In the genomic region with DNA sequence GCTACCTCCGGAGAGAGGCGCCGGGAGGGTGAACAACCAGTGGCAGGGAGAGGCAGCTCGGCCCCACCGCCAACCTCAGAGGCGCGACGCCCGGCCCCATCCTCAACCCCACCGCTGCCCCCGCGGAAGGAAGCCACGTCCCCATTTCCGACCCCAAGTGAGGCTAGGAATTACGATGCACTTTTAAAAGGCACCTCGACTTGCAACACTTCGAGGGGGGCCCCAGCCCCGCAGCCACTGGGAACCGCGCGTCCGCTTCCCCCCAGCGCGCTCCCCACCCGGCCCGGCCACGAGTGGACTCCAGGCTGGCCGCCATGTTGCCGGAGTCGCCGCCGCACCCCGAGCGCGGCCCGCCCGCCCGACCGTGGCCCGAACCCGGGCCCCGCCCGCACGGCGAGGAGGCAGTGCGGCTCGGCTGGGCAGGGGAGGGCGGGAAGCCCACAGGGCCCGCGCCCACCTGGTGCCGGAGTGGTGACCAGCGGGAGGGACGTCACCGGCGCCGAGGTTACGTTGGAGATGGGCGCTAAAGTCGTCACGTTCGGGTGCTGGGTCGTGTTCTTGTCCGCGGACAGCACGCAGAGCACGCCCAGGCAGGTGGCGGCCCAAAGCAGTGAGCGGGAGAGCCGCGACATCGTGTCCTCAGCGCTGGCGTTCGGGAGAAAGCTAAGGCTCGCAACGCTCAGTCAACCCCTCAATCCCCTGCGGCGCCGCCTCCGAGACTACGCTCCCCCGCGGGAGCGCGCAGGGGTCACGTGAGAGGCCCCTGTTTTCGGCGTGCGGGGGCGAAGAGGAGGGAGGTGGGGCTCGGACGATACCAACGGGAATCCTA, we compare ENCODE assay signal across 8 cellular contexts. TPM values are rescaled to one million over a fixed set of nuclear protein-coding genes. Genes with fewer than 3 reads are reported as not detected.
DNase-seq lines count a peak whose midpoint lies in the region; ATAC-seq, FAIRE-seq and TF ChIP-seq lines count a peak whose summit lies in the region.

CD164 (minus strand) TSS at position 721 of the 829 bp plus-strand sequence; CDS start at position 632, 89 bp downstream.

- peak within 1 kb of the TSS; percentile 91 for H3K27ac ChIP-seq in HUES64 (ENCODE audit: low read depth, low read length)
- H3K27ac ChIP-seq in OCI-LY3 (ENCODE audit: low read length), result peak within 1 kb of the TSS; percentile 90

- DNase-seq in D721Med (ENCODE audit: insufficient read length, low spot score), result peak; percentile 75
- peak; percentile 91 for DNase-seq in activated T-cell treated with anti-CD3 and anti-CD28 coated beads for 1 hour (ENCODE audit: low read depth)
- DNase-seq in epidermal melanocyte (ENCODE audit: insufficient read length, low spot score), result peak; percentile 89
- DNase-seq in mucosa of descending colon, result peak; percentile 95 to 97 (median 96)
- DNase-seq in stimulated activated CD8-positive, alpha-beta memory T cell treated with anti-CD3 and anti-CD28 coated beads, Interleukin-4, amount 100 ng/mL, for 1 hour (ENCODE audit: low read depth in 2 of 2, low spot score in 1 of 2), result peak; percentile 42 to 88

- no peak for FAIRE-seq in D721Med (lab: Jason Lieb, UNC)

- WGBS in HUES64, result under 1% methylated on average over 93 of the region's 93 CpGs

- ATAC-seq in GM21447 (IDR thresholded peaks at IDR 0.05; ENCODE audit: unreplicated experiment) (peak; percentile 42), mucosa of descending colon (peak; percentile 87)

- no peaks in the 10 kb centered on the region for H3K27me3 ChIP-seq in HUES64 (ENCODE audit: insufficient read depth, low read length)
- H3K27me3 ChIP-seq in OCI-LY3 (ENCODE audit: low read depth, low read length), result no peaks in the 10 kb centered on the region; the same call in 1 of the 2 replicates

- intact Hi-C loops in mucosa of descending colon (cut with DNase I, micrococcal nuclease), result loop anchor here (2.0 to 10.0 kb wide), 2 partner anchors 193 to 197 kb away; no protein-coding TSS in a partner anchor

- peak within 1 kb of the TSS; percentile 89 for H3K4me2 ChIP-seq in OCI-LY3 (ENCODE audit: low read length)

- H3K9me3 ChIP-seq in HUES64 (ENCODE audit: insufficient read depth, low read depth, low read length) (no peaks in the 10 kb centered on the region), OCI-LY3 (ENCODE audit: insufficient read depth, low read length) (no peaks in the 10 kb centered on the region), mucosa of descending colon (no peaks in the 10 kb centered on the region)

- peaks cover 51% of the 10 kb centered on the region for H3K79me2 ChIP-seq in OCI-LY3 (ENCODE audit: low read length)

- peak within 1 kb of the TSS; percentile 99 for H3K9ac ChIP-seq in HUES64 (ENCODE audit: low read depth, low read length)
- H3K9ac ChIP-seq in OCI-LY3 (ENCODE audit: low read length), result peak within 1 kb of the TSS; percentile 98

- H3K36me3 ChIP-seq in HUES64 (ENCODE audit: insufficient read depth, low read length) (peaks cover 26% of the 10 kb centered on the region), OCI-LY3 (replicated peaks; ENCODE audit: low read depth, low read length) (peaks cover 24% of the 10 kb centered on the region), mucosa of descending colon (ENCODE audit: low read depth) (no peaks in the 10 kb centered on the region)

- H2AFZ ChIP-seq in OCI-LY3 (ENCODE audit: low read depth, low read length), result peak within 1 kb of the TSS; percentile 84

- H4K20me1 ChIP-seq in OCI-LY3 (ENCODE audit: insufficient read depth, low read length), result peaks cover 42% of the 10 kb centered on the region

- TF ChIP-seq CTCF in D721Med (IDR thresholded peaks at IDR 0.05; ENCODE audit: insufficient read depth, missing control alignments) (no peak), OCI-LY3 (IDR thresholded peaks at IDR 0.05; ENCODE audit: low read depth, low read length) (no peak), mucosa of descending colon (IDR thresholded peaks at IDR 0.05) (no peak)

- H3K4me3 ChIP-seq in HUES64 (ENCODE audit: low read length), result peak within 1 kb of the TSS; percentile 82
- H3K4me3 ChIP-seq in OCI-LY3 (ENCODE audit: low read length), result peak within 1 kb of the TSS; percentile 87
- peak within 1 kb of the TSS; percentile 98 for H3K4me3 ChIP-seq in mucosa of descending colon

- peaks cover 24% of the 10 kb centered on the region for H3K4me1 ChIP-seq in HUES64 (ENCODE audit: insufficient read depth, low read length)
- H3K4me1 ChIP-seq in OCI-LY3 (ENCODE audit: low read length), result peaks cover 22% of the 10 kb centered on the region
- H3K4me1 ChIP-seq in mucosa of descending colon (ENCODE audit: low read depth), result peaks cover 19% of the 10 kb centered on the region

RNA-seq across cellular contexts. Expression of gene CD164, which starts in this region (rescaled TPM):
- polyA plus RNA-seq in HUES64 (2013, experiment 1 of 2), result 76.8 TPM
- polyA plus RNA-seq in HUES64 (2013, experiment 2 of 2), result 77.4 TPM
- total RNA-seq in mucosa of descending colon, result 100 to 1,000 TPM; 337 to 845 (median 513) TPM

Comparison
In these comparisons a context has a peak if more than half of its experiments do, and no peak if none do; other contexts are left out.
1. Peak in every context shown above with its lines: DNase-seq, ATAC-seq, H3K4me3 ChIP-seq and H3K27ac ChIP-seq.